In the genomic region with DNA sequence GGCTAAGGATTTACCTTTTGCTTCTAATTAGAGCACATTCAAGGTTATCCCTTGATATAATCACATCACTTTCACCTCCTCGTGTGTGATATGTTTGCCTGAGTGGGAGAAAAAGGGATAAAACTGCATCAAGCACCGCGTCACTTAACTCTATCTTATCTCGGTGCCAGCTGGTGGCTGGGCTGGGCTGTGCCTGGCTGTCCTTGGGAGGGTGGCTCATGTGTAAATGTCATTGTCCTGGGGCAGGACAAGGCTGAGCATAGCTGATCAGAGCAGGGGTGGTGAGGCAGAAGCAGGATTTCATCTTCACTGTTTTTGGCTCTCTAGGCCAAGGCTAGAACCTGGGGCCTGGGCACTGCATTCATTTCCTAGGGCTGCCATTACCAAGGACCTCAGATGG, we compare ENCODE assay signal across 12 cellular contexts.
"Had no signal": no experiment of that assay in that cellular context is flagged by ENCODE, and none has a peak within 500 bp of the region (broad histone marks: within the 10 kb centered on the region; RNA-seq: fewer than 3 reads in every experiment).

No MANE protein-coding gene starts in this region.

- H3K4me3 ChIP-seq: breast epithelium, right lobe of liver, suprapubic skin had no signal

- H3K9me3 ChIP-seq: breast epithelium, neutrophil, right lobe of liver, suprapubic skin had no signal

- H3K4me3 Mint-ChIP-seq: T-helper 1 cell treated with Interleukin-12 subunit alpha and Interleukin-12 subunit beta and Interleukin-4 antibody, amounts not matched to agents 30 μg/mL and 1 μg/mL, for 36 hours had no signal

- ATAC-seq: right lobe of liver had no signal

- H3K27ac ChIP-seq: breast epithelium, neutrophil, right lobe of liver, suprapubic skin had no signal

- H3K27me3 ChIP-seq: breast epithelium, neutrophil, right lobe of liver, suprapubic skin had no signal

- DNase-seq: activated CD4-positive, alpha-beta T cell treated with anti-CD3 and anti-CD28 coated beads, Interleukin-2, amount 50 U/mL, for 1 hour; activated naive CD4-positive, alpha-beta T cell treated with anti-CD3 and anti-CD28 coated beads, Interleukin-2, amount 50 U/mL, for 16 hours; amniotic stem cell; foreskin melanocyte; head of caudate nucleus; right lobe of liver; stimulated activated CD4-positive, alpha-beta T cell treated with anti-CD3 and anti-CD28 coated beads, Interleukin-2, amount 100 ng/mL, for 24 hours; stimulated activated naive CD4-positive, alpha-beta T cell treated with Interleukin-2 at 50 U/mL for 16 hours had no signal

- H3K4me1 ChIP-seq: breast epithelium, right lobe of liver had no signal

- H3K36me3 ChIP-seq: breast epithelium, right lobe of liver, suprapubic skin had no signal

- H3K27ac Mint-ChIP-seq: T-helper 1 cell treated with Interleukin-12 subunit alpha and Interleukin-12 subunit beta and Interleukin-4 antibody, amounts not matched to agents 30 μg/mL and 1 μg/mL, for 36 hours had no signal
